ENCODE assay signal across 9 cellular contexts in the genomic region with DNA sequence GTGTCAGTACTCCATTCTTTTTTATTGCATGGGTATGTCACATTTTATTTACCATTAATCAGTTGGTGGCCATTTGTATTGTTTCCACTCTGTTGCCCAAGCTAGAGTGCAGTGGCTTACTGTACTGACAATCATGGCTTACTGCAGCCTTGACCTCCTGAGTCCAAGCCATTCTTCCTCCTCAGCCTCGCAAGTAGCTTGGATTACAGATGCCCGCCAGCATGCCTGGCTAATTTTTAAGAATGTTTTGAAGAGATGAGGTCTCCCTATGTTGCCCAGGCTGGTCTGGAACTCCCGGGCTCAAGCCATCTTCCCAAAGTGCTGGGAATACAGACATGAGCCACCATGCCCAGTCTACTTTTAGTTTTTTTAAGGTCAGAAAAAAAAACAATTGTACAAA. TPM values are rescaled to one million over a fixed set of nuclear protein-coding genes. Genes with fewer than 3 reads are reported as not detected.
A peak's percentile ranks its signal among the peaks of the same experiment; 100 is the strongest.
DNase-seq lines count a peak whose midpoint lies in the region; ATAC-seq, FAIRE-seq and TF ChIP-seq lines count a peak whose summit lies in the region.
"Had no signal": no experiment of that assay in that cellular context is flagged by ENCODE, and none has a peak within 500 bp of the region (broad histone marks: within the 10 kb centered on the region; RNA-seq: fewer than 3 reads in every experiment).

No MANE protein-coding gene starts in this region.

- H3K79me2 ChIP-seq in K562 (ENCODE audit: control insufficient read depth, insufficient read depth, low read length) = peaks cover 53% of the 10 kb centered on the region

- TF ChIP-seq CTCF in IMR-90 (conservative IDR thresholded peaks at IDR 0.05; ENCODE audit: low read depth, low read length) (no peak), K562 (IDR thresholded peaks at IDR 0.05 in 2 of 3, conservative IDR thresholded peaks at IDR 0.05 in 1 of 3; ENCODE audit: insufficient read depth in 2 of 3, low read depth in 1 of 3, low read length in 3 of 3) (no peak), gastroesophageal sphincter (IDR thresholded peaks at IDR 0.05) (no peak)

- H3K4me1 Mint-ChIP-seq in CD4-positive, CD25-positive, alpha-beta regulatory T cell = peaks cover 26 to 45% (median 27%) of the 10 kb centered on the region in 4 donors
- peaks cover 45 to 46% of the 10 kb centered on the region in 2 donors for H3K4me1 Mint-ChIP-seq in natural killer cell treated with Interleukin-12 subunit alpha and Interleukin-12 subunit beta and Interleukin-15 and Interleukin-18, amount 100 ng/mL, for 72 hours (ENCODE audit: low read depth in 2 of 2)

- DNase-seq in CD4-positive, CD25-positive, alpha-beta regulatory T cell = no peak
- DNase-seq in IMR-90 (no peak), K562 (ENCODE audit: extremely low read depth in 1 of 4, low spot score in 3 of 4) (peak in 1 of 4 experiments; percentile 27), AG20443 (ENCODE audit: low spot score) (no peak), ecto neural progenitor cell (ENCODE audit: low spot score) (no peak), dedifferentiated amniotic fluid mesenchymal stem cell (ENCODE audit: extremely low spot score) (no peak)
- DNase-seq in natural killer cell treated with Interleukin-12 subunit alpha and Interleukin-12 subunit beta and Interleukin-15 and Interleukin-18, amount 100 ng/mL, for 72 hours (ENCODE audit: low spot score) = no peak

- 0 out of 3 replicates have a peak overlapping the region, but pooled peaks have one; percentile 31 for H2BK15ac ChIP-seq in IMR-90 (ENCODE audit: low read depth, low read length)

- H3K9ac ChIP-seq in IMR-90 (ENCODE audit: low read depth, low read length) (no peak overlapping the region), K562 (ENCODE audit: insufficient read depth in 1 of 2, low read depth in 2 of 2, low read length in 2 of 2) (peak overlapping the region; percentile 85 to 99; a peak in 3 of 4 replicates)

- H3K9me1 ChIP-seq in IMR-90 (ENCODE audit: insufficient read depth, low read length) (peaks cover 14% of the 10 kb centered on the region; the same call in 1 of the 2 replicates), K562 (ENCODE audit: control insufficient read depth, insufficient read depth, low read length) (no peaks in the 10 kb centered on the region)

- H2AK9ac ChIP-seq in IMR-90 (replicated peaks; ENCODE audit: low read depth, low read length, poor library complexity) = peak overlapping the region; percentile 67

- dilution Hi-C loops in IMR-90 (cut with HindIII; ENCODE audit: low sequenced_read_pairs, unreplicated experiment) = no loop called here

- no peak for FAIRE-seq in K562 (lab: Jason Lieb, UNC)
- FAIRE-seq: kidney had no signal

- no CpG with 5 or more reads among the region's 3 CpGs for WGBS in IMR-90 (ENCODE audit: extremely low coverage in 2 of 2, insufficient read length in 1 of 2), 2 experiments
- 61% methylated on average over 3 of the region's 3 CpGs for WGBS in K562 (ENCODE audit: insufficient coverage, low coverage, missing lambda C conversion rate)
- WGBS in gastroesophageal sphincter (ENCODE audit: low coverage in 1 of 2), 2 donors = 87 to 100% methylated on average over 2 to 3 of the region's 3 CpGs

- intact Hi-C loops in IMR-90 (cut with micrococcal nuclease) = loop anchor here (5.0 kb wide), 2 partner anchors 97 to 288 kb away; partner anchors contain the start of genes DCAF6 and MPC2
- intact Hi-C loops in K562 (cut with micrococcal nuclease) = loop anchor here (2.0 to 10.0 kb wide), 3 partner anchors 46 to 130 kb away; partner anchors contain the start of gene TIPRL

- no peak overlapping the region for H3K14ac ChIP-seq in IMR-90 (replicated peaks; ENCODE audit: low read depth, low read length)

- H3K36me3 ChIP-seq in CD4-positive, CD25-positive, alpha-beta regulatory T cell (ENCODE audit: control insufficient read depth, insufficient read depth, low read length) = peaks cover 6% of the 10 kb centered on the region
- H3K36me3 ChIP-seq in IMR-90 (ENCODE audit: control insufficient read depth, insufficient read depth, low read length) (peaks cover 2% of the 10 kb centered on the region; the same call in 1 of the 2 replicates), K562 (ENCODE audit: control insufficient read depth, insufficient read depth, low read length) (peaks cover 25% of the 10 kb centered on the region; the same call in 2 of the 3 replicates), gastroesophageal sphincter (no peaks in the 10 kb centered on the region)

- peak overlapping the region; percentile 82 for H3K4me3 ChIP-seq in CD4-positive, CD25-positive, alpha-beta regulatory T cell (ENCODE audit: low read depth, low read length)
- H3K4me3 ChIP-seq in IMR-90 (ENCODE audit: insufficient read depth, low read depth, low read length) (no peak overlapping the region), K562 (no peak overlapping the region), gastroesophageal sphincter (peak overlapping the region in 1 of 2 donors; percentile 92)

- in situ Hi-C loops in IMR-90 (cut with MboI; ENCODE audit: low sequenced_read_pairs) (no loop called here), K562 (cut with MboI) (no loop called here)

- peaks cover 10% of the 10 kb centered on the region for H3K27me3 ChIP-seq in CD4-positive, CD25-positive, alpha-beta regulatory T cell (ENCODE audit: control insufficient read depth, insufficient read depth, low read length)
- H3K27me3 ChIP-seq in IMR-90 (ENCODE audit: control insufficient read depth, insufficient read depth, low read length) (no peaks in the 10 kb centered on the region; the same call in 1 of the 2 replicates), K562 (ENCODE audit: control insufficient read depth in 2 of 2, insufficient read depth in 2 of 2, low read length in 2 of 2) (no peaks in the 10 kb centered on the region), gastroesophageal sphincter (no peaks in the 10 kb centered on the region)

- 0 out of 2 replicates have a peak overlapping the region, but pooled peaks have one; percentile 74 for H3K4ac ChIP-seq in IMR-90 (ENCODE audit: low read depth, low read length)

- peaks cover 13% of the 10 kb centered on the region for H3K36me3 Mint-ChIP-seq in CD4-positive, CD25-positive, alpha-beta regulatory T cell
- peaks cover 7% of the 10 kb centered on the region for H3K36me3 Mint-ChIP-seq in natural killer cell treated with Interleukin-12 subunit alpha and Interleukin-12 subunit beta and Interleukin-15 and Interleukin-18, amount 100 ng/mL, for 72 hours

- no peaks in the 10 kb centered on the region for H4K20me1 ChIP-seq in IMR-90 (ENCODE audit: insufficient read depth, low read length)
- H4K20me1 ChIP-seq in K562 (replicated peaks; ENCODE audit: control insufficient read depth, insufficient read depth, low read length) = peaks cover 6% of the 10 kb centered on the region; the same call in 1 of the 2 replicates

- BruUV-seq in IMR-90 (replicated peaks; lab: Mats Ljungman, UMichigan) (no TSS peak), K562 (replicated peaks; lab: Mats Ljungman, UMichigan) (no TSS peak)

- H3K27ac Mint-ChIP-seq in CD4-positive, CD25-positive, alpha-beta regulatory T cell = peak overlapping the region; percentile 80 to 88 (median 83)
- peak overlapping the region in 1 of 2 donors; percentile 88 for H3K27ac Mint-ChIP-seq in natural killer cell treated with Interleukin-12 subunit alpha and Interleukin-12 subunit beta and Interleukin-15 and Interleukin-18, amount 100 ng/mL, for 72 hours

- no peak overlapping the region for H2BK5ac ChIP-seq in IMR-90 (ENCODE audit: low read depth, low read length, poor library complexity, severe bottlenecking)

- CTCF ChIA-PET in IMR-90 (lab: Yijun Ruan, JAX) (no interaction called here), K562 (lab: Yijun Ruan, JAX; ENCODE audit: low intra/inter-chr PET ratio) (interaction anchor here (1.3 kb wide), 1 partner anchor 143 kb away, joined by 3 read pairs; no protein-coding TSS in a partner anchor)

- H3K4me1 ChIP-seq in CD4-positive, CD25-positive, alpha-beta regulatory T cell (ENCODE audit: control insufficient read depth, insufficient read depth, low read length, poor library complexity, severe bottlenecking) = peaks cover 29% of the 10 kb centered on the region
- peaks cover 3% of the 10 kb centered on the region for H3K4me1 ChIP-seq in IMR-90 (ENCODE audit: control insufficient read depth, insufficient read depth, low read length)
- peaks cover 20 to 33% of the 10 kb centered on the region in 2 experiments for H3K4me1 ChIP-seq in K562 (replicated peaks in 1 of 2; ENCODE audit: control insufficient read depth in 2 of 2, insufficient read depth in 2 of 2, low read length in 2 of 2)
- H3K4me1 ChIP-seq in gastroesophageal sphincter = peaks cover 0 to 43% (median 21%) of the 10 kb centered on the region in 3 donors

- peak overlapping the region; percentile 88 to 95; a peak in 2 of 4 replicates for H4K8ac ChIP-seq in IMR-90 (ENCODE audit: low read depth in 2 of 2, low read length in 2 of 2)

- no peak overlapping the region for H2BK20ac ChIP-seq in IMR-90 (ENCODE audit: low read depth, low read length)

- H3K27me3 Mint-ChIP-seq in CD4-positive, CD25-positive, alpha-beta regulatory T cell = peaks cover 21% of the 10 kb centered on the region
- peaks cover 0 to 3% of the 10 kb centered on the region in 2 donors for H3K27me3 Mint-ChIP-seq in natural killer cell treated with Interleukin-12 subunit alpha and Interleukin-12 subunit beta and Interleukin-15 and Interleukin-18, amount 100 ng/mL, for 72 hours

- no peak overlapping the region for H4K91ac ChIP-seq in IMR-90 (ENCODE audit: insufficient read depth, low read depth, low read length)

- POLR2A ChIA-PET in IMR-90 (lab: Charles Lee; ENCODE audit: unreplicated experiment) = no interaction called here
- POLR2A ChIA-PET in K562 (lab: Yijun Ruan, JAX) = interaction anchor here (1.0 to 3.2 kb wide), 5 partner anchors 8 to 36 kb away, joined by 3 to 32 read pairs (median 4); no protein-coding TSS in a partner anchor

- TF ChIP-seq EP300 in K562 (IDR thresholded peaks at IDR 0.05; ENCODE audit: low read length) = no peak
- no peak for TF ChIP-seq EP300 in gastroesophageal sphincter (IDR thresholded peaks at IDR 0.05)

- H3K9me3 Mint-ChIP-seq in CD4-positive, CD25-positive, alpha-beta regulatory T cell = peaks cover 0 to 2% (median 0%) of the 10 kb centered on the region in 7 donors
- H3K9me3 Mint-ChIP-seq in natural killer cell treated with Interleukin-12 subunit alpha and Interleukin-12 subunit beta and Interleukin-15 and Interleukin-18, amount 100 ng/mL, for 72 hours = peaks cover 4% of the 10 kb centered on the region

- no peaks in the 10 kb centered on the region for H3K9me3 ChIP-seq in CD4-positive, CD25-positive, alpha-beta regulatory T cell (ENCODE audit: control insufficient read depth in 2 of 2, low read length in 2 of 2)
- H3K9me3 ChIP-seq in IMR-90 (ENCODE audit: control insufficient read depth, insufficient read depth, low read length) (peaks cover 3% of the 10 kb centered on the region), K562 (replicated peaks; ENCODE audit: control insufficient read depth, insufficient read depth, low read depth, low read length) (no peaks in the 10 kb centered on the region), gastroesophageal sphincter (peaks cover 0 to 4% (median 0%) of the 10 kb centered on the region in 3 donors)

- TF ChIP-seq POLR2A in IMR-90 (IDR thresholded peaks at IDR 0.05; ENCODE audit: low read depth, low read length) (no peak), K562 (conservative IDR thresholded peaks at IDR 0.05) (no peak), gastroesophageal sphincter (IDR thresholded peaks at IDR 0.05) (no peak)

- H2AFZ ChIP-seq in IMR-90 (replicated peaks; ENCODE audit: low read length, poor library complexity) (peak overlapping the region; percentile 48), K562 (ENCODE audit: low read depth, low read length) (peak overlapping the region; percentile 88)

- H3K4me3 Mint-ChIP-seq in CD4-positive, CD25-positive, alpha-beta regulatory T cell = peak overlapping the region; percentile 91 to 96 (median 94)
- H3K4me3 Mint-ChIP-seq in natural killer cell treated with Interleukin-12 subunit alpha and Interleukin-12 subunit beta and Interleukin-15 and Interleukin-18, amount 100 ng/mL, for 72 hours = peak overlapping the region; percentile 88

- no peak overlapping the region for H3K27ac ChIP-seq in CD4-positive, CD25-positive, alpha-beta regulatory T cell (ENCODE audit: insufficient read depth, low read length, poor library complexity, severe bottlenecking)
- no peak overlapping the region for H3K27ac ChIP-seq in IMR-90 (ENCODE audit: insufficient read depth, low read length)
- H3K27ac ChIP-seq in K562 (ENCODE audit: extremely low read depth, low read depth, low read length) = peak overlapping the region; percentile 91
- no peak overlapping the region for H3K27ac ChIP-seq in gastroesophageal sphincter

- peaks cover 21 to 40% of the 10 kb centered on the region in 2 experiments for H3K79me1 ChIP-seq in IMR-90 (ENCODE audit: low read depth in 1 of 2, low read length in 2 of 2)

- H2BK120ac ChIP-seq in IMR-90 (ENCODE audit: low read depth, low read length) = no peak overlapping the region

- H3K4me2 ChIP-seq in IMR-90 (ENCODE audit: low read depth, low read length) (no peak overlapping the region; the same call in 1 of the 2 replicates), K562 (ENCODE audit: insufficient read depth, low read length) (peak overlapping the region; percentile 76)

- H3K18ac ChIP-seq in IMR-90 (ENCODE audit: low read depth, low read length) = no peak overlapping the region

- H2AK5ac ChIP-seq in IMR-90 (ENCODE audit: low read depth, low read length) = 0 out of 2 replicates have a peak overlapping the region, but pooled peaks have one; percentile 58

- no peak for TF ChIP-seq RAD21 in IMR-90 (IDR thresholded peaks at IDR 0.05; ENCODE audit: low read length)
- no peak for TF ChIP-seq RAD21 in K562 (CRISPR knock-in tag; conservative IDR thresholded peaks at IDR 0.05 in 1 of 2, IDR thresholded peaks at IDR 0.05 in 1 of 2)

- H3K56ac ChIP-seq in IMR-90 (ENCODE audit: extremely low read depth, insufficient read depth, low read length) = no peak overlapping the region

- no peak overlapping the region for H3K23ac ChIP-seq in IMR-90 (ENCODE audit: low read depth, low read length)

- ATAC-seq in CD4-positive, CD25-positive, alpha-beta regulatory T cell (ENCODE audit: low read depth in 2 of 2) = no peak
- ATAC-seq in IMR-90 (ENCODE audit: low read depth) (no peak), K562 (no peak), gastroesophageal sphincter (no peak)
- ATAC-seq in natural killer cell treated with Interleukin-12 subunit alpha and Interleukin-12 subunit beta and Interleukin-15 and Interleukin-18, amount 100 ng/mL, for 72 hours = no peak

- no peak overlapping the region; the same call in 1 of the 2 replicates for H4K5ac ChIP-seq in IMR-90 (ENCODE audit: low read depth, low read length)

RNA-seq across cellular contexts. Expression of gene SFT2D2, which starts 0.8 kb away (rescaled TPM):
- total RNA-seq in CD4-positive, CD25-positive, alpha-beta regulatory T cell = 72.2 TPM
- 10 to 100 TPM; 47.1 to 66.8 (median 51.9) TPM for polyA plus RNA-seq in CD4-positive, CD25-positive, alpha-beta regulatory T cell
- total RNA-seq in IMR-90 (2012; rRNA removed) (37.6 and 42.2 TPM in 2 replicates), K562 (2014; rRNA removed) (20.5 and 21.6 TPM in 2 replicates), K562 (2014; rRNA removed; fragmentation: Illumina TruSeq; extraction: Trizol) (28.7 and 34.2 TPM in 2 replicates), K562 (2015; rRNA removed; fragmentation: Illumina TruSeq; extraction: Trizol) (28.1 and 28.4 TPM in 2 replicates), K562 (2021) (46.6 and 50.1 TPM in 2 replicates), gastroesophageal sphincter (10 to 100 TPM; 35.0 to 37.1 (median 36.6) TPM)
- polyA plus RNA-seq in IMR-90 (2012; rRNA removed) (8.8 and 11.1 TPM in 2 replicates), K562 (2011; rRNA removed) (29.0 and 35.8 TPM in 2 replicates), K562 (2014; fragmentation: Illumina TruSeq; extraction: Trizol) (9.2 and 10.7 TPM in 2 replicates), K562 (2014; fragmentation: Nextera tagmentation; extraction: Ambion mirVana) (1 to 10 TPM; 3.4 to 6.1 TPM), K562 (2014; rRNA removed) (14.8 and 15.7 TPM in 2 replicates)
- polyA plus RNA-seq in IMR-90 (2012; cell fraction: cytosol; rRNA removed) = 3.2 and 3.4 TPM in 2 replicates
- 2.7 and 12.8 TPM in 2 replicates for polyA plus RNA-seq in IMR-90 (2012; cell fraction: nucleus; rRNA removed; ENCODE audit: low replicate concordance)
- total RNA-seq in K562 (2011; cell fraction: chromatin; rRNA removed; ENCODE audit: low replicate concordance) = 63.5 and 68.0 TPM in 2 replicates
- 26.0 and 28.6 TPM in 2 replicates for total RNA-seq in K562 (2011; cell fraction: nucleolus; rRNA removed)
- total RNA-seq in K562 (2011; cell fraction: nucleoplasm; rRNA removed) = 55.2 and 88.0 TPM in 2 replicates
- 10.7 and 20.6 TPM in 2 replicates for polyA plus RNA-seq in K562 (2011; cell fraction: cytosol; rRNA removed)
- polyA plus RNA-seq in K562 (2011; cell fraction: nucleus; rRNA removed) = 16.6 and 19.0 TPM in 2 replicates
- polyA plus RNA-seq in K562 (2012) = 6.7 and 9.0 TPM in 2 replicates
- polyA minus RNA-seq in K562 (2011; rRNA and poly(A)+ RNA removed) = 111 and 122 TPM in 2 replicates
- 48.0 and 48.3 TPM in 2 replicates for polyA minus RNA-seq in K562 (2011; cell fraction: cytosol; rRNA and poly(A)+ RNA removed)
- polyA minus RNA-seq in K562 (2011; cell fraction: nucleus; rRNA and poly(A)+ RNA removed) = 15.2 and 18.5 TPM in 2 replicates
- total RNA-seq in natural killer cell treated with Interleukin-12 subunit alpha and Interleukin-12 subunit beta and Interleukin-15 and Interleukin-18, amount 100 ng/mL, for 72 hours = 10 to 100 TPM; 51.2 to 78.5 TPM

RNA-seq across cellular contexts. Expression of gene TIPRL, which starts 46.2 kb away (rescaled TPM):
- 25.0 TPM for total RNA-seq in CD4-positive, CD25-positive, alpha-beta regulatory T cell
- polyA plus RNA-seq in CD4-positive, CD25-positive, alpha-beta regulatory T cell = 10 to 100 TPM; 43.2 to 61.3 (median 44.5) TPM
- total RNA-seq in IMR-90 (2012; rRNA removed) (15.4 and 41.1 TPM in 2 replicates), K562 (2014; rRNA removed) (41.4 and 52.1 TPM in 2 replicates), K562 (2014; rRNA removed; fragmentation: Illumina TruSeq; extraction: Trizol) (73.5 and 78.1 TPM in 2 replicates), K562 (2015; rRNA removed; fragmentation: Illumina TruSeq; extraction: Trizol) (71.1 and 81.7 TPM in 2 replicates), K562 (2021) (57.0 and 64.4 TPM in 2 replicates), gastroesophageal sphincter (10 to 100 TPM; 16.7 to 34.9 (median 23.5) TPM)
- polyA plus RNA-seq in IMR-90 (2012; rRNA removed) (20.0 and 23.8 TPM in 2 replicates), K562 (2011; rRNA removed) (44.9 and 69.9 TPM in 2 replicates), K562 (2014; fragmentation: Illumina TruSeq; extraction: Trizol) (50.7 and 60.1 TPM in 2 replicates), K562 (2014; fragmentation: Nextera tagmentation; extraction: Ambion mirVana) (10 to 100 TPM; 87.0 to 90.2 TPM), K562 (2014; rRNA removed) (54.8 and 63.2 TPM in 2 replicates)
- polyA plus RNA-seq in IMR-90 (2012; cell fraction: cytosol; rRNA removed) = 4.2 and 5.3 TPM in 2 replicates
- 1.7 and 7.9 TPM in 2 replicates for polyA plus RNA-seq in IMR-90 (2012; cell fraction: nucleus; rRNA removed; ENCODE audit: low replicate concordance)
- total RNA-seq in K562 (2011; cell fraction: chromatin; rRNA removed; ENCODE audit: low replicate concordance) = 7.1 and 15.3 TPM in 2 replicates
- 4.0 and 4.3 TPM in 2 replicates for total RNA-seq in K562 (2011; cell fraction: nucleolus; rRNA removed)
- 6.7 and 13.7 TPM in 2 replicates for total RNA-seq in K562 (2011; cell fraction: nucleoplasm; rRNA removed)
- polyA plus RNA-seq in K562 (2011; cell fraction: cytosol; rRNA removed) = 10.0 and 21.7 TPM in 2 replicates
- polyA plus RNA-seq in K562 (2011; cell fraction: nucleus; rRNA removed) = 7.3 and 11.7 TPM in 2 replicates
- polyA plus RNA-seq in K562 (2012) = 42.3 and 51.3 TPM in 2 replicates
- polyA minus RNA-seq in K562 (2011; rRNA and poly(A)+ RNA removed) = 87.3 and 88.4 TPM in 2 replicates
- polyA minus RNA-seq in K562 (2011; cell fraction: cytosol; rRNA and poly(A)+ RNA removed) = 19.4 and 21.4 TPM in 2 replicates
- 4.7 and 8.7 TPM in 2 replicates for polyA minus RNA-seq in K562 (2011; cell fraction: nucleus; rRNA and poly(A)+ RNA removed)
- total RNA-seq in natural killer cell treated with Interleukin-12 subunit alpha and Interleukin-12 subunit beta and Interleukin-15 and Interleukin-18, amount 100 ng/mL, for 72 hours = 10 to 100 TPM; 34.6 to 49.6 TPM

RNA-seq across cellular contexts. Expression of gene TBX19, which starts 55.7 kb away (rescaled TPM):
- total RNA-seq in CD4-positive, CD25-positive, alpha-beta regulatory T cell = 3.8 TPM
- polyA plus RNA-seq in CD4-positive, CD25-positive, alpha-beta regulatory T cell = 1 to 10 TPM; 1.3 to 2.8 (median 1.8) TPM
- total RNA-seq in IMR-90 (2012; rRNA removed) = 0.18 and 0.28 TPM in 2 replicates
- polyA plus RNA-seq in IMR-90 (2012; rRNA removed) = 0.89 and 1.0 TPM in 2 replicates
- polyA plus RNA-seq in IMR-90 (2012; cell fraction: cytosol; rRNA removed) = 0.21 and 0.47 TPM in 2 replicates
- polyA plus RNA-seq in IMR-90 (2012; cell fraction: nucleus; rRNA removed; ENCODE audit: low replicate concordance) = 3.2 and 5.7 TPM in 2 replicates
- total RNA-seq in K562 (2011; cell fraction: chromatin; rRNA removed; ENCODE audit: low replicate concordance) = 4.0 and 5.3 TPM in 2 replicates
- total RNA-seq in K562 (2011; cell fraction: nucleolus; rRNA removed) = 2.7 and 3.4 TPM in 2 replicates
- 4.6 and 8.7 TPM in 2 replicates for total RNA-seq in K562 (2011; cell fraction: nucleoplasm; rRNA removed)
- 0.32 and 0.98 TPM in 2 replicates for total RNA-seq in K562 (2014; rRNA removed)
- total RNA-seq in K562 (2014; rRNA removed; fragmentation: Illumina TruSeq; extraction: Trizol) = 0.95 and 1.1 TPM in 2 replicates
- total RNA-seq in K562 (2015; rRNA removed; fragmentation: Illumina TruSeq; extraction: Trizol) = 0.94 and 1.3 TPM in 2 replicates
- total RNA-seq in K562 (2021) = 1.8 and 2.1 TPM in 2 replicates
- 3.1 and 3.4 TPM in 2 replicates for polyA plus RNA-seq in K562 (2011; rRNA removed)
- polyA plus RNA-seq in K562 (2011; cell fraction: cytosol; rRNA removed) = 1.9 and 3.3 TPM in 2 replicates
- polyA plus RNA-seq in K562 (2011; cell fraction: nucleus; rRNA removed) = 4.1 and 5.3 TPM in 2 replicates
- 1.9 and 3.5 TPM in 2 replicates for polyA plus RNA-seq in K562 (2012)
- polyA plus RNA-seq in K562 (2014; fragmentation: Illumina TruSeq; extraction: Trizol) = 1.9 TPM in 2 replicates
- under 1 TPM; 0.42 to 0.52 TPM for polyA plus RNA-seq in K562 (2014; fragmentation: Nextera tagmentation; extraction: Ambion mirVana)
- 2.4 and 2.8 TPM in 2 replicates for polyA plus RNA-seq in K562 (2014; rRNA removed)
- 1.5 and 1.8 TPM in 2 replicates for polyA minus RNA-seq in K562 (2011; rRNA and poly(A)+ RNA removed)
- polyA minus RNA-seq in K562 (2011; cell fraction: cytosol; rRNA and poly(A)+ RNA removed) = 0.76 TPM in 1 of 2 replicates, not detected in the other
- polyA minus RNA-seq in K562 (2011; cell fraction: nucleus; rRNA and poly(A)+ RNA removed) = 1.6 and 1.9 TPM in 2 replicates
- total RNA-seq in natural killer cell treated with Interleukin-12 subunit alpha and Interleukin-12 subunit beta and Interleukin-15 and Interleukin-18, amount 100 ng/mL, for 72 hours = 1 to 10 TPM; 3.0 to 3.7 TPM
- 1 to 10 TPM in 3 of 4 donors, under 1 TPM in 1; 0.45 to 2.8 (median 1.4) TPM for total RNA-seq in gastroesophageal sphincter
